8 cellular contexts compared by ENCODE assay signal in the genomic region with DNA sequence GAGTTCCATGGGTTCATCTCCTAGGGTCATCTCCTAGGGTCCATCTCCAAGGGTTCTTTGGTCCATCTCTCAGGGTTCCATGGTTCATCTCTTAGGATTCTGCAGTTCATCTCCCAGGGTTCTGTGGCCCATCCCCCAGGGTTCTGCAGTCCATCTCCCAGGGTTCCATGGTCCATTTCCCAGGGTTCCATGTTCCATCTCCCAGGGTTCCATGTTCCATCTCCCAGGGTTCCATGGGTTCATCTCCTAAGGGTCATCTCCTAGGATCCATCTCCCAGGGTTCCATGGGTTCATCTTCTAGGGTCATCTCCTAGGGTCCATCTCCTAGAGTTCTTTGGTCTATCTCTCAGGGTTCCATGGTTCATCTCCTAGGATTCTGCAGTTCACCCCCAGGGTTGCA. TPM values are rescaled to one million over a fixed set of nuclear protein-coding genes. Genes with fewer than 3 reads are reported as not detected.
"Had no signal": no experiment of that assay in that cellular context is flagged by ENCODE, and none has a peak within 500 bp of the region (broad histone marks: within the 10 kb centered on the region; RNA-seq: fewer than 3 reads in every experiment).

No MANE protein-coding gene starts in this region.

- DNase-seq: GDM1, GF-D8 had no signal

- H3K4me3 ChIP-seq: GM12878 had no signal

- FAIRE-seq: G401.6, GM12878, GM12891, GM12892, GM18507, GM19239 had no signal

- ATAC-seq: GM12878 had no signal

RNA-seq across cellular contexts. Expression of a gene that starts 4.9 kb away (rescaled TPM):
- polyA plus RNA-seq: GM12878 had no signal
